18 cellular contexts compared by ENCODE assay signal in genomic region chr2:217215877-217216276, GRCh38.
DNase-seq lines count a peak whose midpoint lies in the region; ATAC-seq and TF ChIP-seq lines count a peak whose summit lies in the region.
"Had no signal": no experiment of that assay in that cellular context is flagged by ENCODE, and none has a peak within 500 bp of the region (broad histone marks: within the 10 kb centered on the region; RNA-seq: fewer than 3 reads in every experiment).

No MANE protein-coding gene starts in this region.

- no peak for TF ChIP-seq CTCF in RWPE1 (conservative IDR thresholded peaks at IDR 0.05; ENCODE audit: low read depth)
- no peak for TF ChIP-seq CTCF in foreskin keratinocyte (conservative IDR thresholded peaks at IDR 0.05)

- no peak for DNase-seq in activated naive CD8-positive, alpha-beta T cell treated with anti-CD3 and anti-CD28 coated beads, Interleukin-2, amount 50 U/mL, for 24 hours
- DNase-seq in activated naive CD8-positive, alpha-beta T cell treated with anti-CD3 and anti-CD28 coated beads for 36 hours: no peak
- peak; percentile 31 for DNase-seq in RWPE1 (ENCODE audit: low spot score)
- DNase-seq in foreskin keratinocyte: no peak
- no peak for DNase-seq in NCI-H1436 treated with DMSO at 0.1 percent for 48 hours (lab: John Stamatoyannopoulos, UW)
- no peak for DNase-seq in stimulated activated CD4-positive, alpha-beta T cell treated with anti-CD3 and anti-CD28 coated beads, Interleukin-1b, Interleukin-23, amount 100 ng/mL, for 48 hours
- no peak for DNase-seq in midbrain (lab: John Stamatoyannopoulos, UW)
- DNase-seq: C1 segment of cervical spinal cord, DMS79 treated with DMSO at 0.1 percent for 48 hours, KG1, NCI-H1436, NCI-H2081 treated with DMSO at 0.1 percent for 48 hours, NCI-H2227 treated with DMSO at 0.1 percent for 48 hours, NCI-H524 treated with DMSO at 0.1 percent for 48 hours, SHP77 treated with DMSO at 0.1 percent for 48 hours had no signal

- H3K27ac ChIP-seq in RWPE1 (no peak overlapping the region), foreskin keratinocyte (no peak overlapping the region)

- H3K27ac Mint-ChIP-seq in activated naive CD8-positive, alpha-beta T cell treated with anti-CD3 and anti-CD28 coated beads, Interleukin-2, amount 50 U/mL, for 24 hours: peak overlapping the region; percentile 37
- no peak overlapping the region for H3K27ac Mint-ChIP-seq in activated naive CD8-positive, alpha-beta T cell treated with anti-CD3 and anti-CD28 coated beads for 36 hours

- peaks cover 26% of the 10 kb centered on the region for H3K4me1 Mint-ChIP-seq in activated naive CD8-positive, alpha-beta T cell treated with anti-CD3 and anti-CD28 coated beads, Interleukin-2, amount 50 U/mL, for 24 hours
- H3K4me1 Mint-ChIP-seq in activated naive CD8-positive, alpha-beta T cell treated with anti-CD3 and anti-CD28 coated beads for 36 hours: peaks cover 21% of the 10 kb centered on the region

- no peak for ATAC-seq in activated naive CD8-positive, alpha-beta T cell treated with anti-CD3 and anti-CD28 coated beads, Interleukin-2, amount 50 U/mL, for 24 hours
- peak; percentile 35 for ATAC-seq in foreskin keratinocyte
- ATAC-seq in GM21737 (IDR thresholded peaks at IDR 0.05; ENCODE audit: unreplicated experiment): no peak
- ATAC-seq: HCT116, Panc1 had no signal

- H3K27me3 ChIP-seq in foreskin keratinocyte: no peaks in the 10 kb centered on the region

- H3K4me3 Mint-ChIP-seq in activated naive CD8-positive, alpha-beta T cell treated with anti-CD3 and anti-CD28 coated beads, Interleukin-2, amount 50 U/mL, for 24 hours: no peak overlapping the region
- no peak overlapping the region for H3K4me3 Mint-ChIP-seq in activated naive CD8-positive, alpha-beta T cell treated with anti-CD3 and anti-CD28 coated beads for 36 hours

- peaks cover 27% of the 10 kb centered on the region for H3K27me3 Mint-ChIP-seq in activated naive CD8-positive, alpha-beta T cell treated with anti-CD3 and anti-CD28 coated beads, Interleukin-2, amount 50 U/mL, for 24 hours
- peaks cover 32% of the 10 kb centered on the region for H3K27me3 Mint-ChIP-seq in activated naive CD8-positive, alpha-beta T cell treated with anti-CD3 and anti-CD28 coated beads for 36 hours

- CTCF ChIA-PET in RWPE1 (lab: Yijun Ruan, JAX): no interaction called here

- no peaks in the 10 kb centered on the region for H3K36me3 Mint-ChIP-seq in activated naive CD8-positive, alpha-beta T cell treated with anti-CD3 and anti-CD28 coated beads, Interleukin-2, amount 50 U/mL, for 24 hours (ENCODE audit: low read depth)
- peaks cover 4% of the 10 kb centered on the region for H3K36me3 Mint-ChIP-seq in activated naive CD8-positive, alpha-beta T cell treated with anti-CD3 and anti-CD28 coated beads for 36 hours

- peaks cover 7% of the 10 kb centered on the region for H3K4me1 ChIP-seq in foreskin keratinocyte

- H3K9me3 Mint-ChIP-seq in activated naive CD8-positive, alpha-beta T cell treated with anti-CD3 and anti-CD28 coated beads, Interleukin-2, amount 50 U/mL, for 24 hours: peaks cover 4% of the 10 kb centered on the region
- peaks cover 6% of the 10 kb centered on the region for H3K9me3 Mint-ChIP-seq in activated naive CD8-positive, alpha-beta T cell treated with anti-CD3 and anti-CD28 coated beads for 36 hours

- POLR2A ChIA-PET in RWPE1 (lab: Yijun Ruan, JAX; ENCODE audit: low non-redundant PET): no interaction called here
